15 cellular contexts compared by ENCODE assay signal in the genomic region with DNA sequence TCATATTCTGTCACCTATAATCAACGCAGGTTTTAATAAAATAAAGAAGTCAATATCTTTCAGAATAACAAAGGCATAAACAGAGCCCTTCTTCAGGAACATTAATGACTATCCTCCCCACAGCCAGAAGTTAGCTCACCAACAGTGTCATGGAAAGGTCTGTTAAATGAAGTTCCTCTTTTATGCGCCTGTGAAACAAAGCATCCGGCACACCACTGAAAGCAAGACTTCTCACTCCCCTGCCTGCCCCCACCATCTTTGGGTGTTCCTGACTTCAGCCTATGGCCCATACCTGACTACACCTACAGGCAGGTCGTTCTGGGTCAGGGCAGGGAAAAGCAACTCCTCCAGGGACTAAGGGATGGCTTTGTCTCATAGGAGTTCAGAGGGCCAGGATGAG.
A peak's percentile ranks its signal among the peaks of the same experiment; 100 is the strongest.
DNase-seq lines count a peak whose midpoint lies in the region; ATAC-seq and TF ChIP-seq lines count a peak whose summit lies in the region.
"Had no signal": no experiment of that assay in that cellular context is flagged by ENCODE, and none has a peak within 500 bp of the region (broad histone marks: within the 10 kb centered on the region; RNA-seq: fewer than 3 reads in every experiment).

No MANE protein-coding gene starts in this region.

- no peak overlapping the region for H2AFZ ChIP-seq in PC-9

- H4K20me1 ChIP-seq in PC-9 (ENCODE audit: insufficient read depth), result no peaks in the 10 kb centered on the region

- CTCF ChIA-PET in PC-9 (lab: Charles Lee), result no interaction called here

- H3K27ac ChIP-seq in PC-9, result no peak overlapping the region
- H3K27ac ChIP-seq: transverse colon had no signal

- no peaks in the 10 kb centered on the region for H3K36me3 ChIP-seq in PC-9 (ENCODE audit: low read depth)
- H3K36me3 ChIP-seq: transverse colon had no signal

- intact Hi-C loops in PC-9 (cut with micrococcal nuclease; ENCODE audit: unreplicated experiment), result no loop called here

- BruUV-seq in PC-9 (replicated peaks; lab: Mats Ljungman, UMichigan), result no TSS peak

- no peak for TF ChIP-seq POLR2A in GM18505 (IDR thresholded peaks at IDR 0.05; ENCODE audit: borderline replicate concordance, extremely low read depth, insufficient read depth, insufficient read length)

- no peak for TF ChIP-seq CTCF in PC-9 (conservative IDR thresholded peaks at IDR 0.05)

- H3K4me1 ChIP-seq in PC-9 (replicated peaks; ENCODE audit: insufficient read depth), result no peaks in the 10 kb centered on the region
- H3K4me1 ChIP-seq: transverse colon had no signal

- DNase-seq in PC-9, result no peak
- DNase-seq in COR-L47 (lab: John Stamatoyannopoulos, UW), result no peak
- DNase-seq in activated naive CD4-positive, alpha-beta T cell treated with anti-CD3 and anti-CD28 coated beads, Interleukin-2, amount 50 U/mL, for 16 hours, result no peak
- DNase-seq: caudate nucleus; CD8-positive, alpha-beta T cell; naive thymus-derived CD8-positive, alpha-beta T cell; NCI-H510A treated with DMSO at 0.1 percent for 48 hours; stimulated activated CD4-positive, alpha-beta T cell treated with anti-CD3 and anti-CD28 coated beads, Interleukin-1b, Interleukin-23, amount 100 ng/mL, for 48 hours; T-helper 17 cell; transverse colon had no signal

- H3K4me2 ChIP-seq in PC-9, result no peak overlapping the region

- POLR2A ChIA-PET in PC-9 (lab: Charles Lee; ENCODE audit: unreplicated experiment), result no interaction called here

- no peaks in the 10 kb centered on the region for H3K9me3 ChIP-seq in PC-9 (ENCODE audit: insufficient read depth, low read depth)
- H3K9me3 ChIP-seq: transverse colon had no signal

- H3K4me3 ChIP-seq in PC-9, result no peak overlapping the region
- H3K4me3 ChIP-seq: transverse colon had no signal

- peak; percentile 92 for ATAC-seq in GM18505 (IDR thresholded peaks at IDR 0.05; ENCODE audit: unreplicated experiment)
- ATAC-seq in GM21526 (IDR thresholded peaks at IDR 0.05; ENCODE audit: low FRiP score, unreplicated experiment), result peak; percentile 95
- ATAC-seq in HG03442 (IDR thresholded peaks at IDR 0.05; ENCODE audit: unreplicated experiment), result peak; percentile 98
- peak; percentile 29 for ATAC-seq in esophagus mucosa
- no peak for ATAC-seq in GM18873 (IDR thresholded peaks at IDR 0.05; ENCODE audit: low FRiP score, unreplicated experiment)
- ATAC-seq: CD8-positive, alpha-beta T cell; naive thymus-derived CD8-positive, alpha-beta T cell; T-helper 17 cell had no signal

- no peaks in the 10 kb centered on the region for H3K9me2 ChIP-seq in PC-9 (ENCODE audit: insufficient read depth)

- no peaks in the 10 kb centered on the region for H3K79me2 ChIP-seq in PC-9 (ENCODE audit: low read depth)

- H3K27me3 ChIP-seq in PC-9 (ENCODE audit: insufficient read depth, low read depth), result no peaks in the 10 kb centered on the region
- H3K27me3 ChIP-seq: transverse colon had no signal

- H3F3A ChIP-seq in PC-9 (ENCODE audit: insufficient read depth, low read depth), result no peaks in the 10 kb centered on the region
